8 cellular contexts compared by ENCODE assay signal in the genomic region with DNA sequence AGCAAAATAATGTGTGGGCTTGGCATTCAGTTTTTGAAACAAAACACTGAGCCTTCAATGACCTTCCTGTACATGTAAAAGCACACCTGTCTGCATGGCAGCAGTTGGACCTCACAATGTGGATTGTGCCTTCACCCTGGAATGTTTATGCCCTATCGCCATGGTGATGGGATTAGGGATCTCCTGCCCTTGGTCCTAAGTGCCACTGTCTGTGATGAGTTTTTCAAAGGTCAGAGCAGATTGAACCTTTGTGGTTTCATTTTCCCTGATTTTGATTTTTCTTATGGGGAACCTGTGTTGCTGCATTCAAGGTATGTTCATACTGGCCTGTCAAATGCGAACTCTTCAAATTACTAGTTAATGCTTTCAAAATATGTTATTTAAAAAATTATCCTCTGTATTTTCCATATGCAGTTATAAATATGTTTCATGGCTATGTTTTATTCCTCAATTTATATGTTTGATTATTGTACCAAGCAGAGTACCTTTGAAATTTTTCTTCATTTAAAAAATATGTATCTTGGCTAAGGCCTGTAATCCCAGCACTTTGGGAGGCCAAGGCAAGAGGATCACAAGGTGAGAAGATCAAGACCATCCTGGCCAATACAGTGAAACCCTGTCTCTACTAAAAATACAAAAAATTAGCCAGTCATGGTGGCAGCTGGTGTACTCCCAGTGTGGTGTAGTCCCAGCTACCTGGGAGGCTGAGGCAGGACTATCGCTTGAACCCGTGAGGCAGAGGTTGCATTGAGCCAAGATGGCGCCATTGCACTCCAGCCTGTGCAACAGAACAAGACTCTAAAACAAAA.
DNase-seq lines count a peak whose midpoint lies in the region; ATAC-seq and TF ChIP-seq lines count a peak whose summit lies in the region.
"Not testable (repeated sequence)": the region's sequence is repeated elsewhere in the genome, so short reads cannot be mapped to it uniquely, and the experiment has no call there.

No MANE protein-coding gene starts in this region.

- DNase-seq in ELR (ENCODE audit: low read depth) (peak; percentile 22), fibroblast of villous mesenchyme (ENCODE audit: low read depth) (peak; percentile 31), middle frontal gyrus (ENCODE audit: extremely low spot score, low spot score) (peak; percentile 6)
- peak; percentile 48 for DNase-seq in activated CD8-positive, alpha-beta memory T cell treated with anti-CD3 and anti-CD28 coated beads, Interleukin-2, amount 50 U/mL, for 48 hours

- H3K4me1 Mint-ChIP-seq in IgD-negative memory B cell; stimulated activated memory B cell treated with anti-CD40 and anti-IgM and Interleukin-4, amounts not matched to agents 10 μg/mL and 1 μg/mL and 100 μg/mL, for 72 hours: not testable (repeated sequence)

- not testable (repeated sequence) for H3K9me3 Mint-ChIP-seq in IgD-negative memory B cell; stimulated activated memory B cell treated with anti-CD40 and anti-IgM and Interleukin-4, amounts not matched to agents 10 μg/mL and 1 μg/mL and 100 μg/mL, for 72 hours

- H3K4me3 Mint-ChIP-seq in IgD-negative memory B cell; stimulated activated memory B cell treated with anti-CD40 and anti-IgM and Interleukin-4, amounts not matched to agents 10 μg/mL and 1 μg/mL and 100 μg/mL, for 72 hours: not testable (repeated sequence)

- ATAC-seq in GM21447 (IDR thresholded peaks at IDR 0.05; ENCODE audit: unreplicated experiment) = peak; percentile 92
- peak; percentile 59 for ATAC-seq in HG03025 (IDR thresholded peaks at IDR 0.05; ENCODE audit: low FRiP score, unreplicated experiment)
- peak; percentile 88 for ATAC-seq in stimulated activated memory B cell treated with anti-CD40 and anti-IgM and Interleukin-4, amounts not matched to agents 10 μg/mL and 1 μg/mL and 100 μg/mL, for 72 hours

- TF ChIP-seq CTCF in fibroblast of villous mesenchyme (IDR thresholded peaks at IDR 0.05; ENCODE audit: insufficient read depth, low read depth, low read length) = not testable (repeated sequence)

- H3K36me3 Mint-ChIP-seq in IgD-negative memory B cell; stimulated activated memory B cell treated with anti-CD40 and anti-IgM and Interleukin-4, amounts not matched to agents 10 μg/mL and 1 μg/mL and 100 μg/mL, for 72 hours: not testable (repeated sequence)

- H3K27ac Mint-ChIP-seq in IgD-negative memory B cell = peak overlapping the region in 2 of 3 donors; percentile 0
- H3K27ac Mint-ChIP-seq in stimulated activated memory B cell treated with anti-CD40 and anti-IgM and Interleukin-4, amounts not matched to agents 10 μg/mL and 1 μg/mL and 100 μg/mL, for 72 hours = not testable (repeated sequence)

- H3K27me3 Mint-ChIP-seq in IgD-negative memory B cell; stimulated activated memory B cell treated with anti-CD40 and anti-IgM and Interleukin-4, amounts not matched to agents 10 μg/mL and 1 μg/mL and 100 μg/mL, for 72 hours: not testable (repeated sequence)

- H3K4me3 ChIP-seq in fibroblast of villous mesenchyme (ENCODE audit: low read depth, low read length) = not testable (repeated sequence)
